Comparison of ENCODE assay signal across 9 cellular contexts in genomic region chr16:67164599-67165061, GRCh38. TPM values are rescaled to one million over a fixed set of nuclear protein-coding genes. Genes with fewer than 3 reads are reported as not detected.
A peak's percentile ranks its signal among the peaks of the same experiment; 100 is the strongest.
DNase-seq lines count a peak whose midpoint lies in the region; ATAC-seq, FAIRE-seq and TF ChIP-seq lines count a peak whose summit lies in the region.
"Had no signal": no experiment of that assay in that cellular context is flagged by ENCODE, and none has a peak within 500 bp of the region (broad histone marks: within the 10 kb centered on the region; RNA-seq: fewer than 3 reads in every experiment).

Gene HSF4, plus strand, starts transcription at chr16:67164745. Its CDS starts 67 bp downstream, at chr16:67164812.

- POLR2A ChIA-PET in activated CD4-positive, alpha-beta memory T cell treated with anti-CD3 and anti-CD28 coated beads for 36 hours (lab: Charles Lee) = interaction anchor here (1.0 to 1.2 kb wide), 3 partner anchors 9 to 13 kb away, joined by 3 to 4 read pairs (median 3); no protein-coding TSS in a partner anchor

- intact Hi-C loops in activated CD4-positive, alpha-beta memory T cell treated with anti-CD3 and anti-CD28 coated beads for 36 hours (cut with micrococcal nuclease) = no loop called here
- intact Hi-C loops in heart left ventricle (cut with DNase I) (no loop called here), posterior vena cava (cut with DNase I) (no loop called here)

- no peak for DNase-seq in activated CD8-positive, alpha-beta memory T cell treated with anti-CD3 and anti-CD28 coated beads, Interleukin-2, amount 10 ng/mL, durations not matched to agents 7 days and 5 days
- no peak for DNase-seq in activated CD8-positive, alpha-beta memory T cell treated with anti-CD3 and anti-CD28 coated beads, Interleukin-2, amount 50 U/mL, for 4 hours
- peak; percentile 40 for DNase-seq in activated CD4-positive, alpha-beta memory T cell treated with anti-CD3 and anti-CD28 coated beads for 36 hours
- DNase-seq in heart left ventricle (peak; percentile 71 to 84 (median 73)), posterior vena cava (ENCODE audit: low spot score) (peak; percentile 87), RCC 7860 (ENCODE audit: low spot score) (no peak), NOMO-1 (lab: John Stamatoyannopoulos, UW; ENCODE audit: unreplicated experiment in 2 of 2) (no peak)

- no peak within 1 kb of the TSS for H3K27ac Mint-ChIP-seq in activated CD8-positive, alpha-beta memory T cell treated with anti-CD3 and anti-CD28 coated beads, Interleukin-2, amount 10 ng/mL, durations not matched to agents 7 days and 5 days
- H3K27ac Mint-ChIP-seq in activated CD4-positive, alpha-beta memory T cell treated with anti-CD3 and anti-CD28 coated beads for 36 hours = no peak within 1 kb of the TSS

- H3K9me3 Mint-ChIP-seq in activated CD8-positive, alpha-beta memory T cell treated with anti-CD3 and anti-CD28 coated beads, Interleukin-2, amount 10 ng/mL, durations not matched to agents 7 days and 5 days (ENCODE audit: low read depth) = no peaks in the 10 kb centered on the region
- no peaks in the 10 kb centered on the region for H3K9me3 Mint-ChIP-seq in activated CD4-positive, alpha-beta memory T cell treated with anti-CD3 and anti-CD28 coated beads for 36 hours

- peak in 1 of 2 donors; percentile 59 for TF ChIP-seq POLR2A in heart left ventricle (IDR thresholded peaks at IDR 0.05)

- peaks cover 0 to 68% (median 53%) of the 10 kb centered on the region in 12 donors for H3K4me1 ChIP-seq in heart left ventricle

- H3K36me3 Mint-ChIP-seq in activated CD8-positive, alpha-beta memory T cell treated with anti-CD3 and anti-CD28 coated beads, Interleukin-2, amount 10 ng/mL, durations not matched to agents 7 days and 5 days = peaks cover 7% of the 10 kb centered on the region
- peaks cover 10% of the 10 kb centered on the region for H3K36me3 Mint-ChIP-seq in activated CD4-positive, alpha-beta memory T cell treated with anti-CD3 and anti-CD28 coated beads for 36 hours

- no peaks in the 10 kb centered on the region for H3K36me3 ChIP-seq in heart left ventricle

- H3K27me3 ChIP-seq in heart left ventricle = peaks cover 0 to 64% (median 7%) of the 10 kb centered on the region in 9 donors

- peak within 1 kb of the TSS; percentile 10 to 63 (median 50) for H3K4me3 ChIP-seq in heart left ventricle

- TF ChIP-seq CTCF in heart left ventricle (IDR thresholded peaks at IDR 0.05) = no peak

- H3K9me3 ChIP-seq in heart left ventricle = no peaks in the 10 kb centered on the region

- no peak for ATAC-seq in activated CD8-positive, alpha-beta memory T cell treated with anti-CD3 and anti-CD28 coated beads, Interleukin-2, amount 10 ng/mL, durations not matched to agents 7 days and 5 days
- peak; percentile 16 to 48 (median 39) for ATAC-seq in heart left ventricle
- ATAC-seq in GM19463 (IDR thresholded peaks at IDR 0.05; ENCODE audit: unreplicated experiment) = no peak

- peaks cover 53% of the 10 kb centered on the region for H3K27me3 Mint-ChIP-seq in activated CD8-positive, alpha-beta memory T cell treated with anti-CD3 and anti-CD28 coated beads, Interleukin-2, amount 10 ng/mL, durations not matched to agents 7 days and 5 days
- peaks cover 40% of the 10 kb centered on the region for H3K27me3 Mint-ChIP-seq in activated CD4-positive, alpha-beta memory T cell treated with anti-CD3 and anti-CD28 coated beads for 36 hours

- peak within 1 kb of the TSS; percentile 60 to 86 (median 78) for H3K27ac ChIP-seq in heart left ventricle

- CTCF ChIA-PET in activated CD8-positive, alpha-beta memory T cell treated with anti-CD3 and anti-CD28 coated beads, Interleukin-2, amount 10 ng/mL, durations not matched to agents 7 days and 5 days (lab: Charles Lee) = interaction anchor here (1.2 to 17.0 kb wide), 6 partner anchors 9 to 211 kb away, joined by 3 to 395 read pairs (median 40); partner anchors contain the start of gene MATCAP1
- CTCF ChIA-PET in activated CD4-positive, alpha-beta memory T cell treated with anti-CD3 and anti-CD28 coated beads for 36 hours (lab: Charles Lee) = interaction anchor here (0.5 to 4.1 kb wide), 6 partner anchors 10 to 350 kb away, joined by 3 to 12 read pairs (median 4); no protein-coding TSS in a partner anchor

- no peak for FAIRE-seq in RCC 7860 (lab: Jason Lieb, UNC)
- FAIRE-seq: colon had no signal

- peaks cover 44% of the 10 kb centered on the region for H3K4me1 Mint-ChIP-seq in activated CD8-positive, alpha-beta memory T cell treated with anti-CD3 and anti-CD28 coated beads, Interleukin-2, amount 10 ng/mL, durations not matched to agents 7 days and 5 days
- peaks cover 33% of the 10 kb centered on the region for H3K4me1 Mint-ChIP-seq in activated CD4-positive, alpha-beta memory T cell treated with anti-CD3 and anti-CD28 coated beads for 36 hours (ENCODE audit: low read depth)

- WGBS in heart left ventricle, 4 donors = 2 to 3% (median 3%) methylated on average over 19 to 41 of the region's 41 CpGs

- peak within 1 kb of the TSS; percentile 49 for H3K4me3 Mint-ChIP-seq in activated CD8-positive, alpha-beta memory T cell treated with anti-CD3 and anti-CD28 coated beads, Interleukin-2, amount 10 ng/mL, durations not matched to agents 7 days and 5 days
- H3K4me3 Mint-ChIP-seq in activated CD4-positive, alpha-beta memory T cell treated with anti-CD3 and anti-CD28 coated beads for 36 hours = peak within 1 kb of the TSS; percentile 23

RNA-seq across cellular contexts. Expression of gene HSF4, which starts in this region (rescaled TPM):
- total RNA-seq in activated CD8-positive, alpha-beta memory T cell treated with anti-CD3 and anti-CD28 coated beads, Interleukin-2, amount 10 ng/mL, durations not matched to agents 7 days and 5 days = 10 to 100 TPM; 15.0 to 43.7 TPM
- 10 to 100 TPM; 34.8 to 36.1 TPM for total RNA-seq in activated CD4-positive, alpha-beta memory T cell treated with anti-CD3 and anti-CD28 coated beads for 36 hours
- total RNA-seq in heart left ventricle (10 to 100 TPM; 11.6 to 62.4 (median 35.4) TPM), posterior vena cava (10 to 100 TPM; 25.8 to 40.1 TPM)
- polyA plus RNA-seq in heart left ventricle = 10 to 100 TPM in 1 of 2 donors, 1 to 10 TPM in 1; 5.9 to 62.5 TPM

Comparison
In these comparisons a context has a peak if more than half of its experiments do, and no peak if none do; other contexts are left out.
1. ATAC-seq: peak in heart left ventricle (4 of 4); none in activated CD8-positive, alpha-beta memory T cell treated with anti-CD3 and anti-CD28 coated beads, Interleukin-2, amount 10 ng/mL, durations not matched to agents 7 days and 5 days (single experiment) and GM19463 (single experiment).
2. DNase-seq: peak in activated CD4-positive, alpha-beta memory T cell treated with anti-CD3 and anti-CD28 coated beads for 36 hours (single experiment), heart left ventricle (5 of 5) and posterior vena cava (single experiment); none in activated CD8-positive, alpha-beta memory T cell treated with anti-CD3 and anti-CD28 coated beads, Interleukin-2, amount 10 ng/mL, durations not matched to agents 7 days and 5 days (single experiment), activated CD8-positive, alpha-beta memory T cell treated with anti-CD3 and anti-CD28 coated beads, Interleukin-2, amount 50 U/mL, for 4 hours (single experiment), RCC 7860 (single experiment) and NOMO-1 (0 of 2).